ENCODE assay signal across 9 cellular contexts in the genomic region with DNA sequence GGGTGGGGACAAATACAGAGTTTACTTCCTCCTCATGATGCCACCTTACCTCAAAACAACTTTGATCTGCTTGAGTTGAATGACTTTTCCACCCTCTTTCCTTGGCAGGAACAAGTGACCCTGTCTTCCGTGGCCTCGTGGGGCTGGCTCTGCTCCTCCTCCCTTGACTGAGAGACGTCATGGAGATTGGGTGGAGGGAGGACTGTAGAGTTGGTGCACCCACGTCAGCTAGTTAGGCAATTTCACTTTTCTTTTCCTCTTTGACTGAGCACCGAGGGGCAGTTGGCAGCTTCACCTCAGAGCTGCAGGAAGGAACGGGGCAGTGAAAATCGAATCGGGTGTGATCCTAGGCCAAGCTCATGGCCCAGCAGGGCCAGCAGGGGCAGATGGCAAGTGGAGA. TPM values are rescaled to one million over a fixed set of nuclear protein-coding genes. Genes with fewer than 3 reads are reported as not detected.
DNase-seq lines count a peak whose midpoint lies in the region; ATAC-seq and TF ChIP-seq lines count a peak whose summit lies in the region.
"Had no signal": no experiment of that assay in that cellular context is flagged by ENCODE, and none has a peak within 500 bp of the region (broad histone marks: within the 10 kb centered on the region; RNA-seq: fewer than 3 reads in every experiment).

Gene SP140, plus strand, starts transcription at position 251 of the 400 bp plus-strand sequence. Its CDS starts 109 bp downstream, at position 360.

- WGBS in heart left ventricle, 4 donors = 69 to 83% (median 79%) methylated on average over 8 of the region's 8 CpGs

- TF ChIP-seq CTCF in heart left ventricle (IDR thresholded peaks at IDR 0.05) = no peak
- TF ChIP-seq CTCF in uterus (IDR thresholded peaks at IDR 0.05) = no peak

- ATAC-seq in GM19025 (IDR thresholded peaks at IDR 0.05; ENCODE audit: low read depth, unreplicated experiment) (peak; percentile 81), HG03108 (IDR thresholded peaks at IDR 0.05; ENCODE audit: unreplicated experiment) (peak; percentile 69), heart left ventricle (peak; percentile 47 to 82 (median 71))

- H3K27ac ChIP-seq in heart left ventricle = peak within 1 kb of the TSS in 2 of 12 donors; percentile 22 to 86
- H3K27ac ChIP-seq in uterus = no peak within 1 kb of the TSS

- no peak for TF ChIP-seq POLR2A in heart left ventricle (IDR thresholded peaks at IDR 0.05)
- no peak for TF ChIP-seq POLR2A in uterus (IDR thresholded peaks at IDR 0.05)

- H3K27me3 Mint-ChIP-seq in activated CD4-positive, alpha-beta memory T cell treated with anti-CD3 and anti-CD28 coated beads, Interleukin-2, amount 10 ng/mL, durations not matched to agents 7 days and 5 days = no peaks in the 10 kb centered on the region

- peaks cover 64% of the 10 kb centered on the region for H3K4me1 Mint-ChIP-seq in activated CD4-positive, alpha-beta memory T cell treated with anti-CD3 and anti-CD28 coated beads, Interleukin-2, amount 10 ng/mL, durations not matched to agents 7 days and 5 days

- intact Hi-C loops in heart left ventricle (cut with DNase I) (loop anchor here in 4 of 10 donors (10.0 kb wide), 4 partner anchors 99 to 229 kb away; partner anchors contain the start of genes SP140L (in 2 of the 4) and SP100 (in 1 of the 4)), uterus (cut with DNase I; ENCODE audit: low total_unique reads) (no loop called here)

- POLR2A ChIA-PET in activated CD4-positive, alpha-beta memory T cell treated with anti-CD3 and anti-CD28 coated beads, Interleukin-2, amount 10 ng/mL, durations not matched to agents 7 days and 5 days (lab: Charles Lee) = interaction anchor here (0.7 to 4.6 kb wide), 29 partner anchors 8 to 639 kb away, joined by 3 to 49 read pairs (median 4); partner anchors contain the start of genes ITM2C, SP100 and SP140L

- peaks cover 23% of the 10 kb centered on the region for H3K36me3 Mint-ChIP-seq in activated CD4-positive, alpha-beta memory T cell treated with anti-CD3 and anti-CD28 coated beads, Interleukin-2, amount 10 ng/mL, durations not matched to agents 7 days and 5 days (ENCODE audit: low read depth)

- peak; percentile 88 for DNase-seq in activated CD4-positive, alpha-beta memory T cell treated with anti-CD3 and anti-CD28 coated beads, Interleukin-2, amount 10 ng/mL, durations not matched to agents 7 days and 5 days
- DNase-seq in heart left ventricle = peak; percentile 37 to 62 (median 55)
- DNase-seq in stimulated activated CD8-positive, alpha-beta memory T cell treated with anti-CD3 and anti-CD28 coated beads, Interleukin-12 subunit alpha, Interleukin-12 subunit beta, amount 100 ng/mL, for 4 hours (ENCODE audit: low read depth) = peak; percentile 53
- DNase-seq in NCI-H1417 (lab: John Stamatoyannopoulos, UW) = no peak
- no peak for DNase-seq in GF-D8 (lab: John Stamatoyannopoulos, UW)
- no peak for DNase-seq in uterus

- peak within 1 kb of the TSS; percentile 77 for H3K4me3 Mint-ChIP-seq in activated CD4-positive, alpha-beta memory T cell treated with anti-CD3 and anti-CD28 coated beads, Interleukin-2, amount 10 ng/mL, durations not matched to agents 7 days and 5 days

- H3K9me3 ChIP-seq in heart left ventricle = peaks cover 0 to 9% (median 4%) of the 10 kb centered on the region in 12 donors
- no peaks in the 10 kb centered on the region for H3K9me3 ChIP-seq in uterus

- H3K9me3 Mint-ChIP-seq in activated CD4-positive, alpha-beta memory T cell treated with anti-CD3 and anti-CD28 coated beads, Interleukin-2, amount 10 ng/mL, durations not matched to agents 7 days and 5 days = peaks cover 7% of the 10 kb centered on the region

- peak within 1 kb of the TSS; percentile 94 for H3K27ac Mint-ChIP-seq in activated CD4-positive, alpha-beta memory T cell treated with anti-CD3 and anti-CD28 coated beads, Interleukin-2, amount 10 ng/mL, durations not matched to agents 7 days and 5 days

- H3K4me1 ChIP-seq in heart left ventricle (peaks cover 0 to 56% (median 1%) of the 10 kb centered on the region in 12 donors), uterus (no peaks in the 10 kb centered on the region)

- H3K4me3 ChIP-seq in heart left ventricle = peak within 1 kb of the TSS in 5 of 12 donors; percentile 13 to 58 (median 33)
- no peak within 1 kb of the TSS for H3K4me3 ChIP-seq in uterus

- CTCF ChIA-PET in activated CD4-positive, alpha-beta memory T cell treated with anti-CD3 and anti-CD28 coated beads, Interleukin-2, amount 10 ng/mL, durations not matched to agents 7 days and 5 days (lab: Charles Lee) = interaction anchor here (0.9 to 1.5 kb wide), 5 partner anchors 13 to 102 kb away, joined by 3 to 5 read pairs (median 4); partner anchors contain the start of gene SP140L

- H3K27me3 ChIP-seq in heart left ventricle = no peaks in the 10 kb centered on the region
- no peaks in the 10 kb centered on the region for H3K27me3 ChIP-seq in uterus

- H3K36me3 ChIP-seq in heart left ventricle = no peaks in the 10 kb centered on the region
- no peaks in the 10 kb centered on the region for H3K36me3 ChIP-seq in uterus

RNA-seq across cellular contexts. Expression of gene SP140, which starts in this region (rescaled TPM):
- 100 to 1,000 TPM; 132 to 137 TPM for total RNA-seq in activated CD4-positive, alpha-beta memory T cell treated with anti-CD3 and anti-CD28 coated beads, Interleukin-2, amount 10 ng/mL, durations not matched to agents 7 days and 5 days
- total RNA-seq in heart left ventricle (1 to 10 TPM in 3 of 9 donors, under 1 TPM in 6; 0.46 to 9.6 (median 0.62) TPM), uterus (1 to 10 TPM in 1 of 4 donors, under 1 TPM in 2, not detected in 1; 0.77 to 1.1 (median 0.97) TPM)
- under 1 TPM; 0.46 to 0.69 TPM for polyA plus RNA-seq in heart left ventricle
- total RNA-seq: lung microvascular endothelial cell had no signal

Comparison
In these comparisons a context has a peak if more than half of its experiments do, and no peak if none do; other contexts are left out.
1. RNA of gene SP140 (total RNA-seq): 132 to 137 TPM in activated CD4-positive, alpha-beta memory T cell treated with anti-CD3 and anti-CD28 coated beads, Interleukin-2, amount 10 ng/mL, durations not matched to agents 7 days and 5 days; 0.77 to 1.1 TPM in uterus and 0.46 to 9.6 TPM in heart left ventricle; every median in the first group is over 10 times any median in the second.
2. DNase-seq: peak in activated CD4-positive, alpha-beta memory T cell treated with anti-CD3 and anti-CD28 coated beads, Interleukin-2, amount 10 ng/mL, durations not matched to agents 7 days and 5 days (single experiment), heart left ventricle (5 of 5) and stimulated activated CD8-positive, alpha-beta memory T cell treated with anti-CD3 and anti-CD28 coated beads, Interleukin-12 subunit alpha, Interleukin-12 subunit beta, amount 100 ng/mL, for 4 hours (single experiment); none in NCI-H1417 (0 of 3), GF-D8 (single experiment) and uterus (0 of 2).
3. Peak in every context shown above with its lines, with median percentiles within 50 percentile points of each other: ATAC-seq.